Comparison of ENCODE assay signal across 10 cellular contexts in genomic region chr4:164876680-164877324, GRCh38. TPM values are rescaled to one million over a fixed set of nuclear protein-coding genes. Genes with fewer than 3 reads are reported as not detected.
DNase-seq lines count a peak whose midpoint lies in the region; ATAC-seq, FAIRE-seq and TF ChIP-seq lines count a peak whose summit lies in the region.
"Had no signal": no experiment of that assay in that cellular context is flagged by ENCODE, and none has a peak within 500 bp of the region (broad histone marks: within the 10 kb centered on the region; RNA-seq: fewer than 3 reads in every experiment).

APELA (plus strand) TSS chr4:164877178; CDS start chr4:164877332, 154 bp downstream.

- no peak for FAIRE-seq in small intestine (lab: Jason Lieb, UNC)
- no peak for FAIRE-seq in D721Med (lab: Jason Lieb, UNC)

- H3K9ac ChIP-seq in SK-N-MC (ENCODE audit: insufficient read length) = peak within 1 kb of the TSS; percentile 74

- DNase-seq in NCI-H748 (lab: John Stamatoyannopoulos, UW; ENCODE audit: unreplicated experiment) (peak; percentile 45), NCI-H748 treated with DMSO at 0.1 percent for 48 hours (lab: John Stamatoyannopoulos, UW) (no peak), SK-N-MC (ENCODE audit: low read depth, low spot score) (no peak), small intestine (peak; percentile 2), HuH-7.5 (ENCODE audit: low spot score) (no peak), HuH-7 (ENCODE audit: low spot score) (no peak), D721Med (ENCODE audit: insufficient read length, low spot score) (no peak)
- DNase-seq: activated naive CD8-positive, alpha-beta T cell treated with anti-CD3 and anti-CD28 coated beads, Interleukin-2, amount 10 ng/mL, durations not matched to agents 7 days and 5 days; NCI-H187 had no signal

- TF ChIP-seq CTCF in D721Med (IDR thresholded peaks at IDR 0.05; ENCODE audit: insufficient read depth, missing control alignments) = no peak

- H3K36me3 ChIP-seq in SK-N-MC (ENCODE audit: insufficient read depth, low read length) (no peaks in the 10 kb centered on the region), small intestine (ENCODE audit: control insufficient read depth in 2 of 2, insufficient read depth in 2 of 2, low read length in 2 of 2) (no peaks in the 10 kb centered on the region)

- no peaks in the 10 kb centered on the region for H3K4me1 ChIP-seq in small intestine (ENCODE audit: control insufficient read depth in 2 of 2, insufficient read depth in 1 of 2, low read depth in 1 of 2, low read length in 1 of 2)

- no peaks in the 10 kb centered on the region for H3K9me3 ChIP-seq in SK-N-MC (ENCODE audit: low read depth, low read length)
- H3K9me3 ChIP-seq in small intestine (ENCODE audit: control insufficient read depth, low read depth) = no peaks in the 10 kb centered on the region

- ATAC-seq in HG03039 (IDR thresholded peaks at IDR 0.05; ENCODE audit: unreplicated experiment) = peak; percentile 98

- H3K27ac ChIP-seq in SK-N-MC (peak within 1 kb of the TSS; percentile 94), small intestine (ENCODE audit: low read depth in 1 of 2, low read length in 1 of 2) (no peak within 1 kb of the TSS)

- H3K4me3 ChIP-seq in SK-N-MC = peak within 1 kb of the TSS; percentile 83
- no peak within 1 kb of the TSS for H3K4me3 ChIP-seq in small intestine (ENCODE audit: low read depth in 1 of 2, low read length in 2 of 2)

- H3K27me3 ChIP-seq in small intestine (ENCODE audit: control insufficient read depth in 2 of 2, insufficient read depth in 2 of 2, low read length in 2 of 2) = no peaks in the 10 kb centered on the region

- WGBS in small intestine, 3 donors = 13 to 20% (median 15%) methylated on average over 7 of the region's 7 CpGs

RNA-seq across cellular contexts. Expression of gene APELA, which starts in this region (rescaled TPM):
- not detected for polyA plus RNA-seq in small intestine

Comparison
In these comparisons a context has a peak if more than half of its experiments do, and no peak if none do; other contexts are left out.
1. Peak in DNase-seq in small intestine; RNA of the gene not detected or under 1 TPM.